ENCODE assay signal across 34 cellular contexts in genomic region chr10:111748184-111748583, GRCh38.
"Had no signal": no experiment of that assay in that cellular context is flagged by ENCODE, and none has a peak within 500 bp of the region (broad histone marks: within the 10 kb centered on the region; RNA-seq: fewer than 3 reads in every experiment).

No MANE protein-coding gene starts in this region.

- H3K9me3 Mint-ChIP-seq: activated B cell treated with CpG ODN at 0.5 μM for 24 hours; activated CD8-positive, alpha-beta T cell treated with anti-CD3 and anti-CD28 coated beads for 36 hours; activated T-helper 17 cell treated with anti-CD3 and anti-CD28 coated beads, Interleukin-2, amount 50 U/mL, for 72 hours; dendritic cell treated with granulocyte-macrophage colony-stimulating factor and Interleukin-4, amounts not matched to agents 40 ng/mL and 50 ng/mL, for 4 days; endodermal cell had no signal

- H3K4me1 Mint-ChIP-seq: activated B cell treated with CpG ODN at 0.5 μM for 24 hours; activated T-helper 17 cell treated with anti-CD3 and anti-CD28 coated beads, Interleukin-2, amount 50 U/mL, for 72 hours; brain; endodermal cell had no signal

- H3K4me1 ChIP-seq: adrenal gland, breast epithelium, esophagus muscularis mucosa, foreskin keratinocyte, gastroesophageal sphincter, heart right ventricle had no signal

- H3K27me3 Mint-ChIP-seq: activated B cell treated with CpG ODN at 0.5 μM for 24 hours; activated CD8-positive, alpha-beta T cell treated with anti-CD3 and anti-CD28 coated beads for 36 hours; activated T-helper 17 cell treated with anti-CD3 and anti-CD28 coated beads, Interleukin-2, amount 50 U/mL, for 72 hours; dendritic cell treated with granulocyte-macrophage colony-stimulating factor and Interleukin-4, amounts not matched to agents 40 ng/mL and 50 ng/mL, for 4 days had no signal

- H3K36me3 ChIP-seq: adrenal gland, breast epithelium, cardiac muscle cell, esophagus muscularis mucosa, gastroesophageal sphincter, heart right ventricle had no signal

- H3K9me3 ChIP-seq: adrenal gland, breast epithelium, gastroesophageal sphincter had no signal

- H3K27me3 ChIP-seq: adrenal gland, breast epithelium, cardiac muscle cell, dorsolateral prefrontal cortex, esophagus muscularis mucosa, foreskin keratinocyte, gastroesophageal sphincter had no signal

- H3K36me3 Mint-ChIP-seq: activated naive CD8-positive, alpha-beta T cell; brain had no signal

- ATAC-seq: activated CD4-positive, CD25-positive, alpha-beta regulatory T cell treated with anti-CD3 and anti-CD28 coated beads, Interleukin-2, amount 50 U/mL, for 24 hours; activated CD8-positive, alpha-beta T cell treated with anti-CD3 and anti-CD28 coated beads for 36 hours; activated T-cell treated with anti-CD3 and anti-CD28 coated beads, Interleukin-2, amount 50 U/mL, for 4 hours; activated T-helper 17 cell treated with anti-CD3 and anti-CD28 coated beads, Interleukin-2, amount 50 U/mL, for 72 hours; foreskin keratinocyte; gastroesophageal sphincter; heart right ventricle had no signal

- H3K27ac Mint-ChIP-seq: activated B cell treated with CpG ODN at 0.5 μM for 24 hours; activated CD8-positive, alpha-beta T cell treated with anti-CD3 and anti-CD28 coated beads for 36 hours; activated naive CD8-positive, alpha-beta T cell; activated T-helper 17 cell treated with anti-CD3 and anti-CD28 coated beads, Interleukin-2, amount 50 U/mL, for 72 hours; brain; dendritic cell treated with granulocyte-macrophage colony-stimulating factor and Interleukin-4, amounts not matched to agents 40 ng/mL and 50 ng/mL, for 4 days; endodermal cell had no signal

- H3K4me3 Mint-ChIP-seq: activated B cell treated with CpG ODN at 0.5 μM for 24 hours; activated CD8-positive, alpha-beta T cell treated with anti-CD3 and anti-CD28 coated beads for 36 hours; activated naive CD8-positive, alpha-beta T cell; activated T-cell treated with anti-CD3 and anti-CD28 coated beads, Interleukin-2, amount 50 U/mL, for 4 hours; activated T-helper 17 cell treated with anti-CD3 and anti-CD28 coated beads, Interleukin-2, amount 50 U/mL, for 72 hours; brain; dendritic cell treated with granulocyte-macrophage colony-stimulating factor and Interleukin-4, amounts not matched to agents 40 ng/mL and 50 ng/mL, for 4 days; endodermal cell had no signal

- H3K27ac ChIP-seq: adrenal gland, breast epithelium, cardiac muscle cell, coronary artery, dorsolateral prefrontal cortex, esophagus muscularis mucosa, foreskin keratinocyte, gastroesophageal sphincter, heart right ventricle, VCaP had no signal

- H3K4me3 ChIP-seq: adrenal gland, breast epithelium, cardiac muscle cell, coronary artery, dorsolateral prefrontal cortex, esophagus muscularis mucosa, gastroesophageal sphincter, heart right ventricle had no signal

- DNase-seq: activated B cell treated with CpG ODN at 0.5 μM for 24 hours; activated CD4-positive, alpha-beta T cell treated with anti-CD3 and anti-CD28 coated beads for 48 hours; activated CD4-positive, alpha-beta T cell treated with anti-CD3 and anti-CD28 coated beads, Interleukin-2, amount 50 U/mL, for 1 hour; activated CD4-positive, alpha-beta T cell treated with anti-CD3 and anti-CD28 coated beads, Interleukin-2, amount 50 U/mL, for 48 hours; activated CD8-positive, alpha-beta memory T cell treated with anti-CD3 and anti-CD28 coated beads for 24 hours; activated CD8-positive, alpha-beta T cell treated with anti-CD3 and anti-CD28 coated beads for 36 hours; activated effector memory CD4-positive, alpha-beta T cell treated with Interleukin-2 at 50 U/mL for 16 hours; activated gamma-delta T cell treated with Interleukin-2 at 50 U/mL for 16 hours; activated naive CD4-positive, alpha-beta T cell treated with anti-CD3 and anti-CD28 coated beads, Interleukin-2, amount 50 U/mL, for 16 hours; activated naive CD4-positive, alpha-beta T cell treated with Interleukin-2 at 50 U/mL for 16 hours; activated T-cell treated with anti-CD3 and anti-CD28 coated beads, Interleukin-2, amount 50 U/mL, for 4 hours; adrenal gland; amygdala; aorta; central memory CD4-positive, alpha-beta T cell; cerebellar nuclear complex; dorsolateral prefrontal cortex; effector memory CD4-positive, alpha-beta T cell; endodermal cell; erythroblast; foreskin keratinocyte; heart right ventricle; T-helper 2 cell had no signal
